ENCODE assay signal across 12 cellular contexts in genomic region chr1:28244549-28245251, GRCh38. TPM values are rescaled to one million over a fixed set of nuclear protein-coding genes. Genes with fewer than 3 reads are reported as not detected.
DNase-seq lines count a peak whose midpoint lies in the region; ATAC-seq lines count a peak whose summit lies in the region.
"Had no signal": no experiment of that assay in that cellular context is flagged by ENCODE, and none has a peak within 500 bp of the region (broad histone marks: within the 10 kb centered on the region; RNA-seq: fewer than 3 reads in every experiment).

No MANE protein-coding gene starts in this region.

- H3K36me3 Mint-ChIP-seq in CD4-positive, CD25-positive, alpha-beta regulatory T cell: peaks cover 7% of the 10 kb centered on the region
- H3K36me3 Mint-ChIP-seq in activated T-helper 1 cell treated with anti-CD3 and anti-CD28 coated beads, Interleukin-12 subunit alpha, Interleukin-12 subunit beta, Interleukin-2, Interleukin-4 antibody, amounts not matched to agents 30 ng/mL and 10 ng/mL and 1 ng/mL, durations not matched to agents 14 hours and 24 hours and 36 hours (ENCODE audit: low read depth): no peaks in the 10 kb centered on the region

- H3K27me3 ChIP-seq in CD4-positive, CD25-positive, alpha-beta regulatory T cell (ENCODE audit: control insufficient read depth, insufficient read depth, low read length): no peaks in the 10 kb centered on the region
- H3K27me3 ChIP-seq: upper lobe of right lung had no signal

- DNase-seq in CD4-positive, CD25-positive, alpha-beta regulatory T cell: no peak
- no peak for DNase-seq in activated T-helper 1 cell treated with anti-CD3 and anti-CD28 coated beads, Interleukin-12 subunit alpha, Interleukin-12 subunit beta, Interleukin-2, Interleukin-4 antibody, amounts not matched to agents 30 ng/mL and 10 ng/mL and 1 ng/mL, durations not matched to agents 14 hours and 24 hours and 36 hours (ENCODE audit: low spot score)
- DNase-seq in mesenteric fat pad (ENCODE audit: low spot score) (peak; percentile 20), NCI-H345 (lab: John Stamatoyannopoulos, UW) (no peak), SHP77 treated with DMSO at 0.1 percent for 48 hours (lab: John Stamatoyannopoulos, UW) (no peak), GM19240 (ENCODE audit: insufficient read length, low spot score) (no peak), GM03348 (ENCODE audit: low spot score) (no peak)
- DNase-seq: Caco-2; mammary epithelial cell; stimulated activated CD4-positive, alpha-beta T cell treated with anti-CD3 and anti-CD28 coated beads, Interleukin-4, amount 100 ng/mL, for 1 hour; upper lobe of right lung had no signal

- no peaks in the 10 kb centered on the region for H3K9me3 ChIP-seq in CD4-positive, CD25-positive, alpha-beta regulatory T cell (ENCODE audit: control insufficient read depth in 2 of 2, low read length in 2 of 2)
- H3K9me3 ChIP-seq: Caco-2, upper lobe of right lung had no signal

- H3K4me3 ChIP-seq in CD4-positive, CD25-positive, alpha-beta regulatory T cell (ENCODE audit: low read depth, low read length): peak overlapping the region; percentile 1
- H3K4me3 ChIP-seq: upper lobe of right lung had no signal

- no peaks in the 10 kb centered on the region for H3K9me3 Mint-ChIP-seq in CD4-positive, CD25-positive, alpha-beta regulatory T cell
- no peaks in the 10 kb centered on the region for H3K9me3 Mint-ChIP-seq in activated T-helper 1 cell treated with anti-CD3 and anti-CD28 coated beads, Interleukin-12 subunit alpha, Interleukin-12 subunit beta, Interleukin-2, Interleukin-4 antibody, amounts not matched to agents 30 ng/mL and 10 ng/mL and 1 ng/mL, durations not matched to agents 14 hours and 24 hours and 36 hours

- H3K27me3 Mint-ChIP-seq in CD4-positive, CD25-positive, alpha-beta regulatory T cell: no peaks in the 10 kb centered on the region
- no peaks in the 10 kb centered on the region for H3K27me3 Mint-ChIP-seq in activated T-helper 1 cell treated with anti-CD3 and anti-CD28 coated beads, Interleukin-12 subunit alpha, Interleukin-12 subunit beta, Interleukin-2, Interleukin-4 antibody, amounts not matched to agents 30 ng/mL and 10 ng/mL and 1 ng/mL, durations not matched to agents 14 hours and 24 hours and 36 hours (ENCODE audit: insufficient read depth)

- intact Hi-C loops in activated T-helper 1 cell treated with anti-CD3 and anti-CD28 coated beads, Interleukin-12 subunit alpha, Interleukin-12 subunit beta, Interleukin-2, Interleukin-4 antibody, amounts not matched to agents 30 ng/mL and 10 ng/mL and 1 ng/mL, durations not matched to agents 14 hours and 24 hours and 36 hours (cut with micrococcal nuclease): loop anchor here (5.0 to 10.0 kb wide), 5 partner anchors 208 to 640 kb away; partner anchors contain the start of genes STX12, TAF12 and TRNAU1AP

- H3K4me1 Mint-ChIP-seq in CD4-positive, CD25-positive, alpha-beta regulatory T cell: peaks cover 25 to 60% (median 38%) of the 10 kb centered on the region in 4 donors
- peaks cover 54% of the 10 kb centered on the region for H3K4me1 Mint-ChIP-seq in activated T-helper 1 cell treated with anti-CD3 and anti-CD28 coated beads, Interleukin-12 subunit alpha, Interleukin-12 subunit beta, Interleukin-2, Interleukin-4 antibody, amounts not matched to agents 30 ng/mL and 10 ng/mL and 1 ng/mL, durations not matched to agents 14 hours and 24 hours and 36 hours (ENCODE audit: low read depth)

- H3K4me3 Mint-ChIP-seq in CD4-positive, CD25-positive, alpha-beta regulatory T cell: peak overlapping the region; percentile 40 to 84 (median 70)
- peak overlapping the region; percentile 35 for H3K4me3 Mint-ChIP-seq in activated T-helper 1 cell treated with anti-CD3 and anti-CD28 coated beads, Interleukin-12 subunit alpha, Interleukin-12 subunit beta, Interleukin-2, Interleukin-4 antibody, amounts not matched to agents 30 ng/mL and 10 ng/mL and 1 ng/mL, durations not matched to agents 14 hours and 24 hours and 36 hours

- H3K4me1 ChIP-seq in CD4-positive, CD25-positive, alpha-beta regulatory T cell (ENCODE audit: control insufficient read depth, insufficient read depth, low read length, poor library complexity, severe bottlenecking): peaks cover 60% of the 10 kb centered on the region

- no peaks in the 10 kb centered on the region for H3K36me3 ChIP-seq in CD4-positive, CD25-positive, alpha-beta regulatory T cell (ENCODE audit: control insufficient read depth, insufficient read depth, low read length)
- H3K36me3 ChIP-seq: upper lobe of right lung had no signal

- peak overlapping the region; percentile 98 for H3K27ac ChIP-seq in CD4-positive, CD25-positive, alpha-beta regulatory T cell (ENCODE audit: insufficient read depth, low read length, poor library complexity, severe bottlenecking)
- H3K27ac ChIP-seq: upper lobe of right lung had no signal

- no peak for ATAC-seq in CD4-positive, CD25-positive, alpha-beta regulatory T cell (ENCODE audit: low read depth in 2 of 2)
- ATAC-seq in GM21423 (IDR thresholded peaks at IDR 0.05; ENCODE audit: unreplicated experiment): peak; percentile 22
- ATAC-seq: upper lobe of right lung had no signal

- H3K27ac Mint-ChIP-seq in CD4-positive, CD25-positive, alpha-beta regulatory T cell: peak overlapping the region; percentile 43 to 91 (median 89)
- peak overlapping the region; percentile 45 for H3K27ac Mint-ChIP-seq in activated T-helper 1 cell treated with anti-CD3 and anti-CD28 coated beads, Interleukin-12 subunit alpha, Interleukin-12 subunit beta, Interleukin-2, Interleukin-4 antibody, amounts not matched to agents 30 ng/mL and 10 ng/mL and 1 ng/mL, durations not matched to agents 14 hours and 24 hours and 36 hours

RNA-seq across cellular contexts. Expression of gene ATP5IF1, which starts 8.8 kb away (rescaled TPM):
- 96.6 TPM for total RNA-seq in CD4-positive, CD25-positive, alpha-beta regulatory T cell
- polyA plus RNA-seq in CD4-positive, CD25-positive, alpha-beta regulatory T cell: 100 to 1,000 TPM; 467 to 676 (median 604) TPM
- total RNA-seq in activated T-helper 1 cell treated with anti-CD3 and anti-CD28 coated beads, Interleukin-12 subunit alpha, Interleukin-12 subunit beta, Interleukin-2, Interleukin-4 antibody, amounts not matched to agents 30 ng/mL and 10 ng/mL and 1 ng/mL, durations not matched to agents 14 hours and 24 hours and 36 hours: 128 and 132 TPM in 2 replicates
- total RNA-seq in mesenteric fat pad: 50.7 TPM

RNA-seq across cellular contexts. Expression of gene DNAJC8, which starts 11.9 kb away (rescaled TPM):
- 75.3 TPM for total RNA-seq in CD4-positive, CD25-positive, alpha-beta regulatory T cell
- 100 to 1,000 TPM; 152 to 181 (median 157) TPM for polyA plus RNA-seq in CD4-positive, CD25-positive, alpha-beta regulatory T cell
- total RNA-seq in activated T-helper 1 cell treated with anti-CD3 and anti-CD28 coated beads, Interleukin-12 subunit alpha, Interleukin-12 subunit beta, Interleukin-2, Interleukin-4 antibody, amounts not matched to agents 30 ng/mL and 10 ng/mL and 1 ng/mL, durations not matched to agents 14 hours and 24 hours and 36 hours: 95.4 and 97.1 TPM in 2 replicates
- total RNA-seq in mesenteric fat pad: 70.7 TPM

RNA-seq across cellular contexts. Expression of gene SESN2, which starts 14.6 kb away (rescaled TPM):
- total RNA-seq in CD4-positive, CD25-positive, alpha-beta regulatory T cell: 13.9 TPM
- 1 to 10 TPM; 5.0 to 8.9 (median 6.9) TPM for polyA plus RNA-seq in CD4-positive, CD25-positive, alpha-beta regulatory T cell
- 18.7 and 19.3 TPM in 2 replicates for total RNA-seq in activated T-helper 1 cell treated with anti-CD3 and anti-CD28 coated beads, Interleukin-12 subunit alpha, Interleukin-12 subunit beta, Interleukin-2, Interleukin-4 antibody, amounts not matched to agents 30 ng/mL and 10 ng/mL and 1 ng/mL, durations not matched to agents 14 hours and 24 hours and 36 hours
- total RNA-seq in mesenteric fat pad: 23.2 TPM
